Comparison of ENCODE assay signal across 9 cellular contexts in the genomic region with DNA sequence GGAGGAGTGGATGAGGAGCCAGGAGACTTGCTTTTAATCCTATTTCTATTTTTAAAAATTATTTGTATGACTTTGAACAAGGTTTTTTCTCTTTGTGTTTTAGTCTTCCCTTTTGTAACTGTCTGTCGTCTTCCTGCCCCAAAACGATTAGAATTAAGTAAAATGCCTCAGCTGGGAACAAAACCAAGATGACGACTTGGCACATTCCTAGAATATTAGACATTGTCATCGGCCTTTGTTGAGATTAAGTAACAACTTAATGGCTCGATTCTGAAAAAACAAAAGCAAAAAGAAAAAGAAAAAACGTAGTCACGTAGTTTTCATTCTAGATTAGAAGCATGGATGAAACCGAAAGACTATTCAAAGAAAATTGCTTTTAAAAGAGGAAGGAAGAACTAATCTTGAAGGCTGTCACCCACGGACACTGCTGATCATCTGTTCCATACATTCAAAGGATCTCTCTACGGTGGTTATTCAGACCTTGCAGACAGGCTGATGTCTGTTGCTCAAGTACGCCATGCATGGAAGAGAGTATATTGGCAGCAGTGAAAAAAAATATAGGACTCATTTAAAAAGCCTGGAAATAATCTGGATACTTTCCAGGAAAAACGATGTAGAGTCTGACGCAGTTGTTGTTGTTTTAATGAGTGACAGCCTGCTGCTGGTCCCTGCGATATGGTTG. TPM values are rescaled to one million over a fixed set of nuclear protein-coding genes. Genes with fewer than 3 reads are reported as not detected.
DNase-seq lines count a peak whose midpoint lies in the region; ATAC-seq, FAIRE-seq and TF ChIP-seq lines count a peak whose summit lies in the region.
"Had no signal": no experiment of that assay in that cellular context is flagged by ENCODE, and none has a peak within 500 bp of the region (broad histone marks: within the 10 kb centered on the region; RNA-seq: fewer than 3 reads in every experiment).

No MANE protein-coding gene starts in this region.

- peak; percentile 86 for FAIRE-seq in D721Med (lab: Jason Lieb, UNC)

- no peak for TF ChIP-seq EP300 in sigmoid colon (IDR thresholded peaks at IDR 0.05)

- no peaks in the 10 kb centered on the region for H3K4me1 ChIP-seq in sigmoid colon

- 41 to 73% methylated on average over 14 of the region's 14 CpGs for WGBS in sigmoid colon, 2 donors

- H3K36me3 ChIP-seq in sigmoid colon = no peaks in the 10 kb centered on the region

- in situ Hi-C loops in KBM-7 (cut with MboI; ENCODE audit: low pct_unique_long_range_greater_than_20kb, low sequenced_read_pairs) = no loop called here
- in situ Hi-C loops in astrocyte of the spinal cord (cut with HindIII; ENCODE audit: low sequenced_read_pairs) = no loop called here

- ATAC-seq in GM21381 (IDR thresholded peaks at IDR 0.05; ENCODE audit: unreplicated experiment) = peak; percentile 85

- TF ChIP-seq CTCF in D721Med (IDR thresholded peaks at IDR 0.05; ENCODE audit: insufficient read depth, missing control alignments) (no peak), astrocyte of the spinal cord (IDR thresholded peaks at IDR 0.05; ENCODE audit: low read depth, low read length) (no peak), sigmoid colon (IDR thresholded peaks at IDR 0.05) (no peak)

- H3K4me3 ChIP-seq in astrocyte of the spinal cord (ENCODE audit: low read depth, low read length) = peak overlapping the region; percentile 4
- peak overlapping the region in 2 of 4 donors; percentile 9 to 11 for H3K4me3 ChIP-seq in sigmoid colon

- H3K27ac ChIP-seq in sigmoid colon = no peak overlapping the region

- no peaks in the 10 kb centered on the region for H3K27me3 ChIP-seq in sigmoid colon

- no peak for TF ChIP-seq POLR2A in sigmoid colon (IDR thresholded peaks at IDR 0.05)

- intact Hi-C loops in sigmoid colon (cut with DNase I) = no loop called here

- no peak for DNase-seq in D721Med (ENCODE audit: insufficient read length, low spot score)
- peak; percentile 82 for DNase-seq in KBM-7
- DNase-seq in astrocyte of the spinal cord (ENCODE audit: low read depth, low spot score) = peak; percentile 66
- peak; percentile 2 for DNase-seq in sigmoid colon
- DNase-seq in activated gamma-delta T cell treated with Interleukin-2 at 50 U/mL for 16 hours = no peak
- no peak for DNase-seq in NCI-H1105 (lab: John Stamatoyannopoulos, UW)
- no peak for DNase-seq in SW480 (ENCODE audit: low spot score)

- no peaks in the 10 kb centered on the region for H3K9me3 ChIP-seq in sigmoid colon

RNA-seq across cellular contexts. Expression of a gene that starts 16.9 kb away (rescaled TPM):
- 1 to 10 TPM; 1.5 to 3.9 (median 2.8) TPM for total RNA-seq in sigmoid colon
- polyA plus RNA-seq in sigmoid colon = 10 to 100 TPM in 2 of 3 donors, 1 to 10 TPM in 1; 5.2 to 31.9 (median 10.8) TPM
- polyA plus RNA-seq: liver had no signal

Comparison
In these comparisons a context has a peak if more than half of its experiments do, and no peak if none do; other contexts are left out.
1. DNase-seq: peak in KBM-7 (single experiment), astrocyte of the spinal cord (single experiment) and sigmoid colon (single experiment); none in D721Med (single experiment), activated gamma-delta T cell treated with Interleukin-2 at 50 U/mL for 16 hours (single experiment), NCI-H1105 (single experiment) and SW480 (single experiment).